In genomic region chr2:203606051-203606450, GRCh38 we compare ENCODE assay signal across 21 cellular contexts.
"Had no signal": no experiment of that assay in that cellular context is flagged by ENCODE, and none has a peak within 500 bp of the region (broad histone marks: within the 10 kb centered on the region; RNA-seq: fewer than 3 reads in every experiment).

No MANE protein-coding gene starts in this region.

- ATAC-seq: effector memory CD8-positive, alpha-beta T cell; esophagus mucosa; gastrocnemius medialis; naive thymus-derived CD4-positive, alpha-beta T cell had no signal

- H3K27ac ChIP-seq: colonic mucosa, epithelial cell of prostate, esophagus squamous epithelium, gastrocnemius medialis, lower lobe of right lung had no signal

- H3K36me3 Mint-ChIP-seq: naive thymus-derived CD4-positive, alpha-beta T cell had no signal

- H3K27me3 ChIP-seq: colonic mucosa, esophagus squamous epithelium, gastrocnemius medialis had no signal

- H3K27ac Mint-ChIP-seq: dendritic cell treated with granulocyte-macrophage colony-stimulating factor and Interleukin-4, amounts not matched to agents 40 ng/mL and 50 ng/mL, for 4 days; effector memory CD8-positive, alpha-beta T cell; endodermal cell; naive thymus-derived CD4-positive, alpha-beta T cell had no signal

- H3K4me3 Mint-ChIP-seq: dendritic cell treated with granulocyte-macrophage colony-stimulating factor and Interleukin-4, amounts not matched to agents 40 ng/mL and 50 ng/mL, for 4 days; effector memory CD8-positive, alpha-beta T cell; endodermal cell; naive thymus-derived CD4-positive, alpha-beta T cell had no signal

- H3K4me1 ChIP-seq: colonic mucosa, gastrocnemius medialis had no signal

- H3K4me3 ChIP-seq: colonic mucosa, esophagus squamous epithelium, gastrocnemius medialis, left ventricle myocardium inferior, lower lobe of right lung had no signal

- H3K9me3 ChIP-seq: colonic mucosa, esophagus squamous epithelium, gastrocnemius medialis, left ventricle myocardium inferior, lower lobe of right lung had no signal

- H3K4me1 Mint-ChIP-seq: naive thymus-derived CD4-positive, alpha-beta T cell had no signal

- H3K36me3 ChIP-seq: colonic mucosa, esophagus squamous epithelium, gastrocnemius medialis, left ventricle myocardium inferior, lower lobe of right lung had no signal

- H3K9me3 Mint-ChIP-seq: dendritic cell treated with granulocyte-macrophage colony-stimulating factor and Interleukin-4, amounts not matched to agents 40 ng/mL and 50 ng/mL, for 4 days; effector memory CD8-positive, alpha-beta T cell; endodermal cell; naive thymus-derived CD4-positive, alpha-beta T cell had no signal

- DNase-seq: colonic mucosa; cortex of kidney; effector CD8-positive, alpha-beta T cell; effector memory CD8-positive, alpha-beta T cell; endodermal cell; erythroblast; esophagus squamous epithelium; foreskin fibroblast; foreskin melanocyte; gastrocnemius medialis; glutamatergic neuron; head of caudate nucleus; hippocampal formation; left cardiac atrium; left ventricle myocardium inferior; lower lobe of right lung; midbrain; naive thymus-derived CD4-positive, alpha-beta T cell had no signal

- H3K27me3 Mint-ChIP-seq: effector memory CD8-positive, alpha-beta T cell had no signal
